ENCODE assay signal across 1 cellular context in genomic region chr1:6701437-6702153, GRCh38.
TF ChIP-seq lines count a peak whose summit lies in the region.

Gene DNAJC11, minus strand, starts transcription at chr1:6701816. Its CDS starts 16 bp downstream, at chr1:6701800.

TF ChIP-seq in GM12878, 131 proteins besides CTCF, POLR2A, EP300 and RAD21 (continued from another document and continues in another):
- TF ChIP-seq ZNF207 (IDR thresholded peaks at IDR 0.05; ENCODE audit: borderline replicate concordance) (peak; percentile 92; the same call in 1 of the 2 replicates), CHD2 (IDR thresholded peaks at IDR 0.05; ENCODE audit: borderline replicate concordance, low read depth, low read length) (peak; percentile 80), SIX5 (IDR thresholded peaks at IDR 0.05; ENCODE audit: low read depth, low read length, severe bottlenecking) (peak; percentile 60), ZNF592 (IDR thresholded peaks at IDR 0.05) (peak; percentile 95), STAT3 (IDR thresholded peaks at IDR 0.05; ENCODE audit: low read depth, low read length) (no peak), STAT1 (conservative IDR thresholded peaks at IDR 0.05) (0 out of 2 replicates have a peak, but pooled peaks have one; percentile 70), HCFC1 (IDR thresholded peaks at IDR 0.05; ENCODE audit: low read length) (peak; percentile 85), DPF2 (IDR thresholded peaks at IDR 0.05) (peak; percentile 71; the same call in 1 of the 2 replicates), RCOR1 (conservative IDR thresholded peaks at IDR 0.05; ENCODE audit: low read depth, low read length) (0 out of 2 replicates have a peak, but pooled peaks have one; percentile 26), MYC (IDR thresholded peaks at IDR 0.05; ENCODE audit: insufficient read depth, insufficient read length, insufficient replicate concordance, low read length, severe bottlenecking) (peak; percentile 87), CREM (IDR thresholded peaks at IDR 0.05; ENCODE audit: low read depth) (peak; percentile 89), NFXL1 (IDR thresholded peaks at IDR 0.05; ENCODE audit: borderline replicate concordance) (0 out of 2 replicates have a peak, but pooled peaks have one; percentile 38), ZNF274 (IDR thresholded peaks at IDR 0.05; ENCODE audit: insufficient read depth, insufficient read length) (no peak), KLF5 (IDR thresholded peaks at IDR 0.05; ENCODE audit: partially characterized antibody) (peak; percentile 93), ASH2L (IDR thresholded peaks at IDR 0.05; ENCODE audit: borderline replicate concordance, low read depth) (peak; percentile 94), RELA (IDR thresholded peaks at IDR 0.05; ENCODE audit: borderline replicate concordance, partially characterized antibody) (peak; percentile 91), WRNIP1 (IDR thresholded peaks at IDR 0.05; ENCODE audit: borderline replicate concordance, low read depth, low read length) (no peak), ZBTB40 (IDR thresholded peaks at IDR 0.05; ENCODE audit: borderline replicate concordance) (no peak), NFYA (IDR thresholded peaks at IDR 0.05; ENCODE audit: borderline replicate concordance, low read depth, low read length) (no peak), FOXK2 (IDR thresholded peaks at IDR 0.05) (no peak), TAF1 (IDR thresholded peaks at IDR 0.05; ENCODE audit: borderline replicate concordance, low read depth, low read length) (peak; percentile 93), CHD1 (IDR thresholded peaks at IDR 0.05; ENCODE audit: low read depth, low read length) (0 out of 2 replicates have a peak, but pooled peaks have one; percentile 50), USF1 (IDR thresholded peaks at IDR 0.05; ENCODE audit: borderline replicate concordance, extremely low read length, insufficient read depth, low read depth, low read length) (peak; percentile 47), TBL1XR1 (IDR thresholded peaks at IDR 0.05; ENCODE audit: low read depth, low read length) (peak; percentile 79; the same call in 1 of the 2 replicates), ZNF384 (IDR thresholded peaks at IDR 0.05; ENCODE audit: borderline replicate concordance, low read depth, low read length) (0 out of 2 replicates have a peak, but pooled peaks have one; percentile 10), PAX8 (IDR thresholded peaks at IDR 0.05) (no peak), TCF7 (IDR thresholded peaks at IDR 0.05; ENCODE audit: borderline replicate concordance) (no peak), HSF1 (IDR thresholded peaks at IDR 0.05; ENCODE audit: low read depth, low read length) (no peak), BHLHE40 (IDR thresholded peaks at IDR 0.05; ENCODE audit: borderline replicate concordance in 1 of 2, low read depth in 2 of 2, low read length in 1 of 2) (peak; percentile 46 to 82; a peak in 3 of 4 replicates), NR2C2 (IDR thresholded peaks at IDR 0.05; ENCODE audit: borderline replicate concordance, control insufficient read depth, insufficient read length, low read depth) (peak; percentile 97), CEBPB (IDR thresholded peaks at IDR 0.05; ENCODE audit: borderline replicate concordance in 1 of 2, low read depth in 2 of 2, low read length in 2 of 2) (no peak), BACH1 (IDR thresholded peaks at IDR 0.05; ENCODE audit: borderline replicate concordance) (peak; percentile 91), RUNX3 (IDR thresholded peaks at IDR 0.05; ENCODE audit: low read length) (no peak; the same call in 1 of the 2 replicates), KAT2A (conservative IDR thresholded peaks at IDR 0.05; ENCODE audit: control insufficient read depth, low read depth, low read length) (no peak), IKZF1 (conservative IDR thresholded peaks at IDR 0.05) (peak; percentile 98), MEF2A (IDR thresholded peaks at IDR 0.05; ENCODE audit: insufficient read depth, low read depth, low read length) (peak; percentile 63; the same call in 1 of the 2 replicates), PKNOX1 (IDR thresholded peaks at IDR 0.05) (no peak), CBX3 (IDR thresholded peaks at IDR 0.05; ENCODE audit: borderline replicate concordance, low read depth) (no peak), ZNF24 (IDR thresholded peaks at IDR 0.05) (0 out of 2 replicates have a peak, but pooled peaks have one; percentile 64)
- TF ChIP-seq, protein P1, sequence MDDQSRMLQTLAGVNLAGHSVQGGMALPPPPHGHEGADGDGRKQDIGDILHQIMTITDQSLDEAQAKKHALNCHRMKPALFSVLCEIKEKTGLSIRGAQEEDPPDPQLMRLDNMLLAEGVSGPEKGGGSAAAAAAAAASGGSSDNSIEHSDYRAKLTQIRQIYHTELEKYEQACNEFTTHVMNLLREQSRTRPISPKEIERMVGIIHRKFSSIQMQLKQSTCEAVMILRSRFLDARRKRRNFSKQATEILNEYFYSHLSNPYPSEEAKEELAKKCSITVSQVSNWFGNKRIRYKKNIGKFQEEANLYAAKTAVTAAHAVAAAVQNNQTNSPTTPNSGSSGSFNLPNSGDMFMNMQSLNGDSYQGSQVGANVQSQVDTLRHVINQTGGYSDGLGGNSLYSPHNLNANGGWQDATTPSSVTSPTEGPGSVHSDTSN (IDR thresholded peaks at IDR 0.05; ENCODE audit: insufficient replicate concordance, low read depth, low read length): peak; percentile 39
- TF ChIP-seq, protein P2, sequence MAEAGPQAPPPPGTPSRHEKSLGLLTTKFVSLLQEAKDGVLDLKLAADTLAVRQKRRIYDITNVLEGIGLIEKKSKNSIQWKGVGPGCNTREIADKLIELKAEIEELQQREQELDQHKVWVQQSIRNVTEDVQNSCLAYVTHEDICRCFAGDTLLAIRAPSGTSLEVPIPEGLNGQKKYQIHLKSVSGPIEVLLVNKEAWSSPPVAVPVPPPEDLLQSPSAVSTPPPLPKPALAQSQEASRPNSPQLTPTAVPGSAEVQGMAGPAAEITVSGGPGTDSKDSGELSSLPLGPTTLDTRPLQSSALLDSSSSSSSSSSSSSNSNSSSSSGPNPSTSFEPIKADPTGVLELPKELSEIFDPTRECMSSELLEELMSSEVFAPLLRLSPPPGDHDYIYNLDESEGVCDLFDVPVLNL (IDR thresholded peaks at IDR 0.05; ENCODE audit: low read depth, low read length): no peak
- TF ChIP-seq, protein P3, sequence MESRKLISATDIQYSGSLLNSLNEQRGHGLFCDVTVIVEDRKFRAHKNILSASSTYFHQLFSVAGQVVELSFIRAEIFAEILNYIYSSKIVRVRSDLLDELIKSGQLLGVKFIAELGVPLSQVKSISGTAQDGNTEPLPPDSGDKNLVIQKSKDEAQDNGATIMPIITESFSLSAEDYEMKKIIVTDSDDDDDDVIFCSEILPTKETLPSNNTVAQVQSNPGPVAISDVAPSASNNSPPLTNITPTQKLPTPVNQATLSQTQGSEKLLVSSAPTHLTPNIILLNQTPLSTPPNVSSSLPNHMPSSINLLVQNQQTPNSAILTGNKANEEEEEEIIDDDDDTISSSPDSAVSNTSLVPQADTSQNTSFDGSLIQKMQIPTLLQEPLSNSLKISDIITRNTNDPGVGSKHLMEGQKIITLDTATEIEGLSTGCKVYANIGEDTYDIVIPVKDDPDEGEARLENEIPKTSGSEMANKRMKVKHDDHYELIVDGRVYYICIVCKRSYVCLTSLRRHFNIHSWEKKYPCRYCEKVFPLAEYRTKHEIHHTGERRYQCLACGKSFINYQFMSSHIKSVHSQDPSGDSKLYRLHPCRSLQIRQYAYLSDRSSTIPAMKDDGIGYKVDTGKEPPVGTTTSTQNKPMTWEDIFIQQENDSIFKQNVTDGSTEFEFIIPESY (IDR thresholded peaks at IDR 0.05): 0 out of 2 replicates have a peak, but pooled peaks have one; percentile 27
- TF ChIP-seq, protein P4, sequence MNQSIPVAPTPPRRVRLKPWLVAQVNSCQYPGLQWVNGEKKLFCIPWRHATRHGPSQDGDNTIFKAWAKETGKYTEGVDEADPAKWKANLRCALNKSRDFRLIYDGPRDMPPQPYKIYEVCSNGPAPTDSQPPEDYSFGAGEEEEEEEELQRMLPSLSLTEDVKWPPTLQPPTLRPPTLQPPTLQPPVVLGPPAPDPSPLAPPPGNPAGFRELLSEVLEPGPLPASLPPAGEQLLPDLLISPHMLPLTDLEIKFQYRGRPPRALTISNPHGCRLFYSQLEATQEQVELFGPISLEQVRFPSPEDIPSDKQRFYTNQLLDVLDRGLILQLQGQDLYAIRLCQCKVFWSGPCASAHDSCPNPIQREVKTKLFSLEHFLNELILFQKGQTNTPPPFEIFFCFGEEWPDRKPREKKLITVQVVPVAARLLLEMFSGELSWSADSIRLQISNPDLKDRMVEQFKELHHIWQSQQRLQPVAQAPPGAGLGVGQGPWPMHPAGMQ (IDR thresholded peaks at IDR 0.05; ENCODE audit: borderline replicate concordance): no peak
